ENCODE assay signal across 1 cellular context in genomic region chr20:28602401-28603217, GRCh38.
TF ChIP-seq lines count a peak whose summit lies in the region.
"Not testable (repeated sequence)": the region's sequence is repeated elsewhere in the genome, so short reads cannot be mapped to it uniquely, and the experiment has no call there.

No MANE protein-coding gene starts in this region.

TF ChIP-seq in K562, 482 proteins besides CTCF, POLR2A, EP300 and RAD21 (continued from another document and continues in another):
- TF ChIP-seq ZHX1 (conservative IDR thresholded peaks at IDR 0.05; ENCODE audit: low read length) (0 out of 2 replicates have a peak, but pooled peaks have one; percentile 49), CHAMP1 (IDR thresholded peaks at IDR 0.05) (peak; percentile 85), MAZ (CRISPR knock-in tag; conservative IDR thresholded peaks at IDR 0.05 in 1 of 2, IDR thresholded peaks at IDR 0.05 in 1 of 2) (peak; percentile 52 to 69; a peak in 3 of 4 replicates), RNF2 (IDR thresholded peaks at IDR 0.05) (peak; percentile 53; the same call in 1 of the 2 replicates), SPI1 (IDR thresholded peaks at IDR 0.05; ENCODE audit: borderline replicate concordance, low read depth, low read length) (peak; percentile 69; the same call in 1 of the 2 replicates), TAF1 (IDR thresholded peaks at IDR 0.05; ENCODE audit: control insufficient read depth, extremely low read depth, insufficient read depth, low read length, severe bottlenecking) (peak; percentile 56), MEF2A (IDR thresholded peaks at IDR 0.05; ENCODE audit: control insufficient read depth, low read depth, low read length) (peak; percentile 7; the same call in 1 of the 2 replicates), NR2C1 (IDR thresholded peaks at IDR 0.05) (peak; percentile 77), NR2C1 (tag; IDR thresholded peaks at IDR 0.05) (peak; percentile 90), YY1 (IDR thresholded peaks at IDR 0.05; ENCODE audit: borderline replicate concordance in 1 of 3, control insufficient read depth in 1 of 3, extremely low read depth in 1 of 3, insufficient read depth in 3 of 3, insufficient read length in 1 of 3, insufficient replicate concordance in 2 of 3, low read depth in 1 of 3, low read length in 2 of 3) (peak in 2 of 3 experiments; percentile 12 to 48), ZNF639 (CRISPR knock-in tag; conservative IDR thresholded peaks at IDR 0.05 in 1 of 2, IDR thresholded peaks at IDR 0.05 in 1 of 2) (peak in 1 of 2 experiments; percentile 69; a peak in 2 of 4 replicates), SUPT5H (IDR thresholded peaks at IDR 0.05) (peak; percentile 44; the same call in 1 of the 2 replicates), SOX6 (IDR thresholded peaks at IDR 0.05) (peak; percentile 25; the same call in 1 of the 2 replicates), PML (IDR thresholded peaks at IDR 0.05; ENCODE audit: low read length) (0 out of 2 replicates have a peak, but pooled peaks have one; percentile 60), RBBP5 (IDR thresholded peaks at IDR 0.05; ENCODE audit: borderline replicate concordance, insufficient read depth, low read length, poor library complexity, severe bottlenecking) (peak; percentile 41), ZBTB11 (CRISPR knock-in tag; IDR thresholded peaks at IDR 0.05) (0 out of 6 replicates have a peak, but pooled peaks of 1 of the 3 experiments have one; percentile 29), CCNT2 (IDR thresholded peaks at IDR 0.05; ENCODE audit: borderline replicate concordance, extremely low read depth, insufficient read length, low read depth, low read length) (peak; percentile 57), ZNF146 (CRISPR knock-in tag; IDR thresholded peaks at IDR 0.05; ENCODE audit: unreplicated experiment) (peak; percentile 8), MTA3 (IDR thresholded peaks at IDR 0.05; ENCODE audit: borderline replicate concordance) (peak; percentile 98), ETS1 (conservative IDR thresholded peaks at IDR 0.05; ENCODE audit: control insufficient read depth, low read depth, low read length) (0 out of 2 replicates have a peak, but pooled peaks have one; percentile 26), FOXM1 (IDR thresholded peaks at IDR 0.05; ENCODE audit: low read depth) (peak; percentile 58; the same call in 1 of the 2 replicates), HCFC1 (IDR thresholded peaks at IDR 0.05; ENCODE audit: low read depth, low read length) (peak; percentile 61), CXXC5 (CRISPR knock-in tag; IDR thresholded peaks at IDR 0.05) (peak; percentile 73), MNT (conservative IDR thresholded peaks at IDR 0.05) (peak in 1 of 2 experiments; percentile 41; a peak in 1 of 4 replicates), ZNF407 (IDR thresholded peaks at IDR 0.05; ENCODE audit: low read depth) (peak; percentile 96), GABPA (tag; conservative IDR thresholded peaks at IDR 0.05; ENCODE audit: low read depth) (peak; percentile 79), RB1 (IDR thresholded peaks at IDR 0.05; ENCODE audit: low read depth) (peak; percentile 59; the same call in 1 of the 2 replicates), JUND (IDR thresholded peaks at IDR 0.05; ENCODE audit: borderline replicate concordance, low read depth, low read length) (peak; percentile 60; the same call in 1 of the 2 replicates), KDM4B (IDR thresholded peaks at IDR 0.05; ENCODE audit: borderline replicate concordance in 2 of 2, low read depth in 1 of 2) (peak in 1 of 2 experiments; percentile 42; a peak in 1 of 4 replicates)
- TF ChIP-seq FOXM1 (CRISPR knock-in tag; IDR thresholded peaks at IDR 0.05; ENCODE audit: low read depth); JUND (tag; IDR thresholded peaks at IDR 0.05; ENCODE audit: borderline replicate concordance, low read depth, low read length): not testable (repeated sequence)
